In genomic region chr17:50075446-50076032, GRCh38 we compare ENCODE assay signal across 15 cellular contexts. TPM values are rescaled to one million over a fixed set of nuclear protein-coding genes. Genes with fewer than 3 reads are reported as not detected.
DNase-seq lines count a peak whose midpoint lies in the region; ATAC-seq and TF ChIP-seq lines count a peak whose summit lies in the region.
"Had no signal": no experiment of that assay in that cellular context is flagged by ENCODE, and none has a peak within 500 bp of the region (broad histone marks: within the 10 kb centered on the region; RNA-seq: fewer than 3 reads in every experiment).

No MANE protein-coding gene starts in this region.

- no peak for ATAC-seq in IMR-90 (ENCODE audit: low read depth)
- ATAC-seq in HG03108 (IDR thresholded peaks at IDR 0.05; ENCODE audit: unreplicated experiment) = no peak
- ATAC-seq: CD8-positive, alpha-beta T cell had no signal

- no peak for TF ChIP-seq RAD21 in IMR-90 (IDR thresholded peaks at IDR 0.05; ENCODE audit: low read length)

- peak overlapping the region; percentile 12 for H3K27ac Mint-ChIP-seq in MCF 10A (ENCODE audit: low read depth, unreplicated experiment)
- H3K27ac Mint-ChIP-seq: CD14-positive monocyte; CD8-positive, alpha-beta T cell; GM23338 had no signal

- WGBS in IMR-90 (ENCODE audit: extremely low coverage in 2 of 2, insufficient read length in 1 of 2), 2 experiments = 95% methylated on average over 4 of the region's 16 CpGs; no CpG with 5 or more reads in 1 of the 2 experiments

- dilution Hi-C loops in IMR-90 (cut with HindIII; ENCODE audit: low sequenced_read_pairs, unreplicated experiment) = no loop called here

- no peak overlapping the region for H3K56ac ChIP-seq in IMR-90 (ENCODE audit: extremely low read depth, insufficient read depth, low read length)

- no peak overlapping the region for H2AK5ac ChIP-seq in IMR-90 (ENCODE audit: low read depth, low read length)

- H4K91ac ChIP-seq in IMR-90 (ENCODE audit: insufficient read depth, low read depth, low read length) = no peak overlapping the region

- no peak overlapping the region for H3K14ac ChIP-seq in IMR-90 (replicated peaks; ENCODE audit: low read depth, low read length)

- in situ Hi-C loops in IMR-90 (cut with MboI; ENCODE audit: low sequenced_read_pairs) = no loop called here

- no peak overlapping the region for H2BK120ac ChIP-seq in IMR-90 (ENCODE audit: low read depth, low read length)

- H3K9me3 Mint-ChIP-seq in MCF 10A (ENCODE audit: unreplicated experiment) = no peaks in the 10 kb centered on the region
- H3K9me3 Mint-ChIP-seq: CD8-positive, alpha-beta T cell; GM23338 had no signal

- H3K79me1 ChIP-seq in IMR-90 (ENCODE audit: low read depth in 1 of 2, low read length in 2 of 2) = peaks cover 22 to 56% of the 10 kb centered on the region in 2 experiments; a peak in 3 of 4 replicates

- TF ChIP-seq POLR2A in breast epithelium (IDR thresholded peaks at IDR 0.05) (no peak), IMR-90 (IDR thresholded peaks at IDR 0.05; ENCODE audit: low read depth, low read length) (no peak)

- H3K9me3 ChIP-seq in breast epithelium = no peaks in the 10 kb centered on the region
- H3K9me3 ChIP-seq in IMR-90 (ENCODE audit: control insufficient read depth, insufficient read depth, low read length) = no peaks in the 10 kb centered on the region
- H3K9me3 ChIP-seq in tibial artery = no peaks in the 10 kb centered on the region
- H3K9me3 ChIP-seq: HAP-1 had no signal

- DNase-seq in MCF 10A (ENCODE audit: unreplicated experiment) = no peak
- no peak for DNase-seq in breast epithelium (ENCODE audit: low spot score in 2 of 2)
- DNase-seq in IMR-90 = no peak
- no peak for DNase-seq in epithelial cell of prostate (ENCODE audit: low read depth, low spot score)
- DNase-seq in tibial artery = no peak
- DNase-seq in NOMO-1 treated with dmso at 0.1 percent for 144 hours (lab: John Stamatoyannopoulos, UW; ENCODE audit: unreplicated experiment) = no peak
- DNase-seq: CD8-positive, alpha-beta T cell; COR-L47; DND-41; GDM1 had no signal

- BruUV-seq in MCF 10A (replicated peaks; lab: Mats Ljungman, UMichigan) = no TSS peak
- BruUV-seq in IMR-90 (replicated peaks; lab: Mats Ljungman, UMichigan) = no TSS peak

- H3K27me3 ChIP-seq in breast epithelium = no peaks in the 10 kb centered on the region
- no peaks in the 10 kb centered on the region for H3K27me3 ChIP-seq in IMR-90 (ENCODE audit: control insufficient read depth, insufficient read depth, low read length)
- H3K27me3 ChIP-seq in tibial artery = no peaks in the 10 kb centered on the region

- H3K4me1 Mint-ChIP-seq in MCF 10A (ENCODE audit: insufficient read depth, unreplicated experiment) = peaks cover 10% of the 10 kb centered on the region
- H3K4me1 Mint-ChIP-seq: CD14-positive monocyte had no signal

- H3K4ac ChIP-seq in IMR-90 (ENCODE audit: low read depth, low read length) = no peak overlapping the region

- intact Hi-C loops in MCF 10A (cut with micrococcal nuclease) (no loop called here), breast epithelium (cut with DNase I; ENCODE audit: low total_unique reads) (no loop called here), IMR-90 (cut with micrococcal nuclease) (no loop called here), tibial artery (cut with DNase I; ENCODE audit: low total_unique reads) (no loop called here)

- CTCF ChIA-PET in MCF 10A (lab: Yijun Ruan, JAX) = interaction anchor here (0.7 to 1.0 kb wide), 3 partner anchors 12 to 36 kb away, joined by 3 to 4 read pairs (median 3); no protein-coding TSS in a partner anchor
- CTCF ChIA-PET in IMR-90 (lab: Yijun Ruan, JAX) = no interaction called here

- peaks cover 8% of the 10 kb centered on the region for H3K36me3 ChIP-seq in breast epithelium
- H3K36me3 ChIP-seq in IMR-90 (ENCODE audit: control insufficient read depth, insufficient read depth, low read length) = peaks cover 76% of the 10 kb centered on the region
- H3K36me3 ChIP-seq in tibial artery = peaks cover 97 to 100% (median 97%) of the 10 kb centered on the region in 3 donors
- H3K36me3 ChIP-seq: HAP-1 had no signal

- peaks cover 99% of the 10 kb centered on the region for H3K36me3 Mint-ChIP-seq in MCF 10A (ENCODE audit: insufficient read depth, unreplicated experiment)
- H3K36me3 Mint-ChIP-seq: CD14-positive monocyte had no signal

- no peak overlapping the region for H4K8ac ChIP-seq in IMR-90 (ENCODE audit: low read depth in 2 of 2, low read length in 2 of 2)

- no peak overlapping the region for H3K4me2 ChIP-seq in IMR-90 (ENCODE audit: low read depth, low read length)

- H4K5ac ChIP-seq in IMR-90 (ENCODE audit: low read depth, low read length) = no peak overlapping the region

- no peak overlapping the region for H3K27ac ChIP-seq in breast epithelium
- no peak overlapping the region for H3K27ac ChIP-seq in IMR-90 (ENCODE audit: insufficient read depth, low read length)
- H3K27ac ChIP-seq in epithelial cell of prostate = peak overlapping the region; percentile 22
- H3K27ac ChIP-seq in tibial artery = peak overlapping the region; percentile 57 to 61
- H3K27ac ChIP-seq: 22Rv1 had no signal

- no peaks in the 10 kb centered on the region for H3K4me1 ChIP-seq in breast epithelium
- H3K4me1 ChIP-seq in IMR-90 (ENCODE audit: control insufficient read depth, insufficient read depth, low read length) = no peaks in the 10 kb centered on the region
- peaks cover 0 to 17% (median 14%) of the 10 kb centered on the region in 4 donors for H3K4me1 ChIP-seq in tibial artery
- H3K4me1 ChIP-seq: HAP-1 had no signal

- H2AK9ac ChIP-seq in IMR-90 (replicated peaks; ENCODE audit: low read depth, low read length, poor library complexity) = no peak overlapping the region

- H3K4me3 Mint-ChIP-seq in MCF 10A (ENCODE audit: unreplicated experiment) = no peak overlapping the region
- H3K4me3 Mint-ChIP-seq: CD14-positive monocyte; CD8-positive, alpha-beta T cell; GM23338 had no signal

- H3K4me3 ChIP-seq in breast epithelium (no peak overlapping the region), IMR-90 (ENCODE audit: insufficient read depth, low read depth, low read length) (no peak overlapping the region), tibial artery (no peak overlapping the region)
- H3K4me3 ChIP-seq: GM23338, HAP-1 had no signal

- no peak overlapping the region for H2BK15ac ChIP-seq in IMR-90 (ENCODE audit: low read depth, low read length)

- H3K9ac ChIP-seq in IMR-90 (ENCODE audit: low read depth, low read length) = no peak overlapping the region

- no peak overlapping the region for H2BK5ac ChIP-seq in IMR-90 (ENCODE audit: low read depth, low read length, poor library complexity, severe bottlenecking)

- no peak overlapping the region for H3K23ac ChIP-seq in IMR-90 (ENCODE audit: low read depth, low read length)

- H2AFZ ChIP-seq in IMR-90 (replicated peaks; ENCODE audit: low read length, poor library complexity) = peak overlapping the region; percentile 10
- H2AFZ ChIP-seq: GM23338 had no signal

- no peaks in the 10 kb centered on the region; the same call in none of the 2 replicates for H4K20me1 ChIP-seq in IMR-90 (ENCODE audit: insufficient read depth, low read length)

- no peak overlapping the region for H3K18ac ChIP-seq in IMR-90 (ENCODE audit: low read depth, low read length)

- H3K27me3 Mint-ChIP-seq in MCF 10A (ENCODE audit: insufficient read depth, unreplicated experiment) = no peaks in the 10 kb centered on the region

- TF ChIP-seq CTCF in MCF 10A (IDR thresholded peaks at IDR 0.05; ENCODE audit: unreplicated experiment) (no peak), breast epithelium (IDR thresholded peaks at IDR 0.05) (no peak), IMR-90 (conservative IDR thresholded peaks at IDR 0.05; ENCODE audit: low read depth, low read length) (no peak), tibial artery (IDR thresholded peaks at IDR 0.05) (no peak)

- POLR2A ChIA-PET in MCF 10A (lab: Yijun Ruan, JAX) (interaction anchor here (1.0 to 1.8 kb wide), 2 partner anchors 8 to 12 kb away, joined by 3 to 4 read pairs; no protein-coding TSS in a partner anchor), IMR-90 (lab: Charles Lee; ENCODE audit: unreplicated experiment) (no interaction called here)

- 0 out of 2 replicates have a peak, but pooled peaks cover 4% of the 10 kb centered on the region for H3K9me1 ChIP-seq in IMR-90 (ENCODE audit: insufficient read depth, low read length)

- H2BK20ac ChIP-seq in IMR-90 (ENCODE audit: low read depth, low read length) = no peak overlapping the region

TF ChIP-seq in IMR-90, 13 proteins besides CTCF, POLR2A, EP300 and RAD21 (continues in another document):
- TF ChIP-seq FOS (IDR thresholded peaks at IDR 0.05; ENCODE audit: low read depth, low read length) (no peak), CHD1 (IDR thresholded peaks at IDR 0.05; ENCODE audit: low read depth, low read length) (no peak), MAFK (IDR thresholded peaks at IDR 0.05; ENCODE audit: low read depth, low read length) (no peak), USF2 (IDR thresholded peaks at IDR 0.05; ENCODE audit: low read depth, low read length) (no peak)

RNA-seq across cellular contexts. Expression of gene PDK2, which starts 19.6 kb away (rescaled TPM):
- 9.9 and 11.2 TPM in 2 replicates for total RNA-seq in MCF 10A (2022)
- 10 to 100 TPM; 28.2 to 53.4 (median 30.5) TPM for total RNA-seq in breast epithelium
- total RNA-seq in IMR-90 (2012; rRNA removed) = 26.7 and 38.0 TPM in 2 replicates
- polyA plus RNA-seq in IMR-90 (2012; rRNA removed) = 104 and 113 TPM in 2 replicates
- polyA plus RNA-seq in IMR-90 (2012; cell fraction: cytosol; rRNA removed) = 45.0 and 131 TPM in 2 replicates
- polyA plus RNA-seq in IMR-90 (2012; cell fraction: nucleus; rRNA removed; ENCODE audit: low replicate concordance) = 71.2 and 130 TPM in 2 replicates

RNA-seq across cellular contexts. Expression of gene ITGA3, which starts 19.6 kb away (rescaled TPM):
- total RNA-seq in MCF 10A (2022) (588 and 717 TPM in 2 replicates), breast epithelium (10 to 100 TPM; 10.6 to 67.6 (median 48.5) TPM), IMR-90 (2012; rRNA removed) (78.0 and 80.0 TPM in 2 replicates)
- polyA plus RNA-seq in IMR-90 (2012; rRNA removed) = 202 and 213 TPM in 2 replicates
- polyA plus RNA-seq in IMR-90 (2012; cell fraction: cytosol; rRNA removed) = 91.6 and 164 TPM in 2 replicates
- polyA plus RNA-seq in IMR-90 (2012; cell fraction: nucleus; rRNA removed; ENCODE audit: low replicate concordance) = 230 and 543 TPM in 2 replicates

RNA-seq across cellular contexts. Expression of gene SAMD14, which starts 54.4 kb away (rescaled TPM):
- total RNA-seq in MCF 10A (2022) = 0.09 TPM in 1 of 2 replicates, not detected in the other
- under 1 TPM in 2 of 3 donors, not detected in 1; 0.16 to 0.98 TPM for total RNA-seq in breast epithelium
- 1.4 TPM in 2 replicates for total RNA-seq in IMR-90 (2012; rRNA removed)
- polyA plus RNA-seq in IMR-90 (2012; rRNA removed) = 6.2 and 6.7 TPM in 2 replicates
- polyA plus RNA-seq in IMR-90 (2012; cell fraction: cytosol; rRNA removed) = 2.7 and 5.4 TPM in 2 replicates
- polyA plus RNA-seq in IMR-90 (2012; cell fraction: nucleus; rRNA removed; ENCODE audit: low replicate concordance) = 20.9 and 34.4 TPM in 2 replicates
- polyA plus RNA-seq: CD14-positive monocyte had no signal

Comparison
In these comparisons a context has a peak if more than half of its experiments do, and no peak if none do; other contexts are left out.
1. H3K27ac ChIP-seq: peak in epithelial cell of prostate (single experiment) and tibial artery (2 of 2); none in breast epithelium (0 of 2) and IMR-90 (single experiment).